ENCODE assay signal across 24 cellular contexts in the genomic region with DNA sequence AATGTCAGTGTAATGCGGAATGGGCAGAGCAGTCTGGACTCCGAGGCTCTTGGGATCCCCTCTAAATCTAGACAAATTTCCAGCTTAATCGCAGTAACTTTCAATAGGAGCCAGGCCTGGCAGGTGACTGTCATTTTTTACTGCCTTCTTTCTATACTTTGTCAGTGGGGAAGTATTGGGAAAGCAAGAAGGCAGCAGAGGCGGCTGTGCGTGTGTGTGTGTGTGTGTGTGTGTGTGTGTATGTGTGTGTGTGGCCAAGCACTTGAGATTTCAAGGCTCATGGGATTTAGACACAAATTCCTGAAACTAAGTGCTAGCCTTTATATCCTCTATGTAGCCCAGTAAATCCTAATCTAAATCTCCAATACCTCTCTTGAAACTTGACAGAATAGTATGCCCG.
"Had no signal": no experiment of that assay in that cellular context is flagged by ENCODE, and none has a peak within 500 bp of the region (broad histone marks: within the 10 kb centered on the region; RNA-seq: fewer than 3 reads in every experiment).

No MANE protein-coding gene starts in this region.

- ATAC-seq: psoas muscle; right cardiac atrium; right lobe of liver; stimulated activated effector memory CD8-positive, alpha-beta T cell treated with anti-CD3 and anti-CD28 coated beads, Interleukin-12 subunit alpha, Interleukin-12 subunit beta, amount 100 ng/mL, for 72 hours; stimulated activated naive B cell treated with anti-CD40 and anti-IgM and Interleukin-4, amounts not matched to agents 10 μg/mL and 1 μg/mL and 100 μg/mL, for 72 hours; upper lobe of right lung had no signal

- DNase-seq: natural killer cell; occipital lobe; ovary; posterior cingulate gyrus; psoas muscle; right cardiac atrium; right lobe of liver; sigmoid colon; small intestine; stimulated activated CD4-positive, alpha-beta T cell treated with anti-CD3 and anti-CD28 coated beads, Interleukin-15, amount 100 ng/mL, for 24 hours; stimulated activated CD4-positive, alpha-beta T cell treated with anti-CD3 and anti-CD28 coated beads, Interleukin-2, amount 100 ng/mL, for 24 hours; stimulated activated CD4-positive, alpha-beta T cell treated with anti-CD3 and anti-CD28 coated beads, Interleukin-2, amount 100 ng/mL, for 48 hours; stimulated activated CD4-positive, alpha-beta T cell treated with anti-CD3 and anti-CD28 coated beads, Interleukin-4, amount 100 ng/mL, for 24 hours; stimulated activated naive B cell treated with anti-CD40 and anti-IgM and Interleukin-4, amounts not matched to agents 10 μg/mL and 1 μg/mL and 100 μg/mL, for 72 hours; stimulated activated naive CD4-positive, alpha-beta T cell treated with Interleukin-2 at 50 U/mL for 16 hours; stomach; tibial artery; transverse colon; upper lobe of right lung; uterus had no signal

- H3K27ac ChIP-seq: neural progenitor cell, ovary, parathyroid adenoma, psoas muscle, right lobe of liver, sigmoid colon, stomach, thoracic aorta, tibial artery, transverse colon, upper lobe of right lung, uterus had no signal
